1 cellular context compared by ENCODE assay signal in genomic region chr22:46654426-46654825, GRCh38.
TF ChIP-seq lines count a peak whose summit lies in the region.

No MANE protein-coding gene starts in this region.

TF ChIP-seq in H1, 55 proteins besides CTCF, POLR2A, EP300 and RAD21:
- TF ChIP-seq SIN3A (conservative IDR thresholded peaks at IDR 0.05 in 1 of 2, IDR thresholded peaks at IDR 0.05 in 1 of 2; ENCODE audit: low read depth in 1 of 2, low read length in 2 of 2): no peak
